11 cellular contexts compared by ENCODE assay signal in the genomic region with DNA sequence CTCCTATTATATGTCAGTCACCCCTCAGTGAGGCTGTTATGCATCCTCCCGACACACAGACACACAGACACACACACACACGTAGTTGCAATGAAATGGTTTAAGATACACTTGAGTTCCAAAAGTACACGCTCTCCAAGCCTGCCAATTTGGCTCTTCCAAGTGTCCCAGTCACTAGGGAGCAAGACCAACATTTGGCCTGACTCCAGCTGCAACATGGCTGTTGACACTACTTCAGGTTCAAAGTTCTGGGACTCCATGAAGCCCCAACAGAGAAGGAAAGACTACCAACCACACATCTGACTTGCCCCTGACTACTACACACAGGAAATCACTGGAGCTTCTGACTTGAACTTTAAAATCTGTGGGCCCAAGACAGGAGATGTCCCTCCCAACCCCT.
"Had no signal": no experiment of that assay in that cellular context is flagged by ENCODE, and none has a peak within 500 bp of the region (broad histone marks: within the 10 kb centered on the region; RNA-seq: fewer than 3 reads in every experiment).

No MANE protein-coding gene starts in this region.

- H3K9ac ChIP-seq: GM23248 had no signal

- H3K4me3 ChIP-seq: GM23248, GM23338, HAP-1 had no signal

- H3K9me3 ChIP-seq: HAP-1 had no signal

- H3K4me3 Mint-ChIP-seq: GM23338, H9, HFFc6 had no signal

- H3K4me2 ChIP-seq: GM23338 had no signal

- H3K4me1 ChIP-seq: HAP-1 had no signal

- FAIRE-seq: H1, H54 had no signal

- H3K4me1 Mint-ChIP-seq: GM23338, H9 had no signal

- H3K27ac Mint-ChIP-seq: GM23338, H9, HFFc6 had no signal

- H3K36me3 ChIP-seq: HAP-1 had no signal

- ATAC-seq: GM23338, HCT116 had no signal

- H2AFZ ChIP-seq: GM23248, GM23338 had no signal

- H3K27ac ChIP-seq: GM23248 had no signal

- DNase-seq: GM23248, GOT3, H7, H9, HCEC 1CT, HFFc6 had no signal
